Comparison of ENCODE assay signal across 9 cellular contexts in genomic region chr6:34358389-34358906, GRCh38. TPM values are rescaled to one million over a fixed set of nuclear protein-coding genes. Genes with fewer than 3 reads are reported as not detected.
A peak's percentile ranks its signal among the peaks of the same experiment; 100 is the strongest.
DNase-seq lines count a peak whose midpoint lies in the region; ATAC-seq and TF ChIP-seq lines count a peak whose summit lies in the region.
"Had no signal": no experiment of that assay in that cellular context is flagged by ENCODE, and none has a peak within 500 bp of the region (broad histone marks: within the 10 kb centered on the region; RNA-seq: fewer than 3 reads in every experiment).

No MANE protein-coding gene starts in this region.

- H3K4me3 ChIP-seq in skeletal muscle tissue (ENCODE audit: low read length in 3 of 3) = peak overlapping the region in 1 of 3 donors; percentile 6
- no peak overlapping the region for H3K4me3 ChIP-seq in MM.1S (ENCODE audit: low read length)
- H3K4me3 ChIP-seq: A549 had no signal

- peaks cover 92% of the 10 kb centered on the region for H3K79me2 ChIP-seq in MM.1S (ENCODE audit: low read length)

- H4K20me1 ChIP-seq in MM.1S (ENCODE audit: insufficient read depth, low read length) = peaks cover 9% of the 10 kb centered on the region; the same call in 1 of the 2 replicates

- H3K36me3 ChIP-seq in skeletal muscle tissue (ENCODE audit: control insufficient read depth in 3 of 3, insufficient read depth in 3 of 3, low read length in 3 of 3) (no peaks in the 10 kb centered on the region), MM.1S (replicated peaks; ENCODE audit: insufficient read depth, low read length) (no peaks in the 10 kb centered on the region)

- H3K9ac ChIP-seq in skeletal muscle tissue (ENCODE audit: low read depth in 1 of 3, low read length in 3 of 3) (peak overlapping the region in 1 of 3 donors; percentile 6), MM.1S (ENCODE audit: low read length) (no peak overlapping the region)

- no peak overlapping the region for H3K4me2 ChIP-seq in MM.1S (ENCODE audit: low read depth, low read length)
- H3K4me2 ChIP-seq: A549 had no signal

- H3K27ac ChIP-seq in skeletal muscle tissue (ENCODE audit: low read depth, low read length) = peak overlapping the region; percentile 28
- H3K27ac ChIP-seq in MM.1S (ENCODE audit: low read length) = no peak overlapping the region
- H3K27ac ChIP-seq: A549 had no signal

- no peak for TF ChIP-seq CTCF in MM.1S (IDR thresholded peaks at IDR 0.05; ENCODE audit: low read length)

- H3K27me3 ChIP-seq in skeletal muscle tissue (ENCODE audit: control insufficient read depth in 3 of 3, insufficient read depth in 3 of 3, low read length in 3 of 3) (no peaks in the 10 kb centered on the region), MM.1S (replicated peaks; ENCODE audit: insufficient read depth, low read length) (no peaks in the 10 kb centered on the region)

- H2AFZ ChIP-seq in MM.1S (ENCODE audit: low read length) = no peak overlapping the region

- peak; percentile 41 for DNase-seq in NCI-H2107 treated with DMSO at 0.1 percent for 48 hours (lab: John Stamatoyannopoulos, UW; ENCODE audit: unreplicated experiment)
- DNase-seq in NCI-H2107 (lab: John Stamatoyannopoulos, UW) = no peak
- peak; percentile 65 to 91 for DNase-seq in NCI-H446 (lab: John Stamatoyannopoulos, UW)
- peak; percentile 53 for DNase-seq in dedifferentiated amniotic fluid mesenchymal stem cell (ENCODE audit: extremely low spot score)
- DNase-seq in MM.1S = no peak
- DNase-seq in cerebellar nuclear complex (lab: John Stamatoyannopoulos, UW) = no peak

- peaks cover 35 to 38% (median 35%) of the 10 kb centered on the region in 3 donors for H3K4me1 ChIP-seq in skeletal muscle tissue (ENCODE audit: control insufficient read depth in 3 of 3, insufficient read depth in 3 of 3, low read length in 3 of 3)
- H3K4me1 ChIP-seq in MM.1S (ENCODE audit: low read length) = no peaks in the 10 kb centered on the region

- no peaks in the 10 kb centered on the region for H3K9me3 ChIP-seq in skeletal muscle tissue (ENCODE audit: control insufficient read depth in 3 of 3, low read length in 3 of 3)
- H3K9me3 ChIP-seq in MM.1S (replicated peaks; ENCODE audit: insufficient read depth, low read length) = no peaks in the 10 kb centered on the region
- H3K9me3 ChIP-seq: A549 had no signal

- no peaks in the 10 kb centered on the region for H3K9me2 ChIP-seq in MM.1S (replicated peaks; ENCODE audit: insufficient read depth, low read length)

- no peak for ATAC-seq in GM19023 (IDR thresholded peaks at IDR 0.05; ENCODE audit: unreplicated experiment)
- ATAC-seq: A549 had no signal

- peaks cover 3% of the 10 kb centered on the region; the same call in 1 of the 2 replicates for H3F3A ChIP-seq in MM.1S (ENCODE audit: insufficient read depth, low read length)

RNA-seq across cellular contexts. Expression of gene NUDT3, which starts 34.0 kb away (rescaled TPM):
- total RNA-seq in skeletal muscle tissue = 28.7 TPM

Comparison
In these comparisons a context has a peak if more than half of its experiments do, and no peak if none do; other contexts are left out.
1. DNase-seq: peak in NCI-H2107 treated with DMSO at 0.1 percent for 48 hours (single experiment), NCI-H446 (2 of 2) and dedifferentiated amniotic fluid mesenchymal stem cell (single experiment); none in NCI-H2107 (single experiment), MM.1S (single experiment) and cerebellar nuclear complex (0 of 2).